ENCODE assay signal across 9 cellular contexts in genomic region chr10:125157473-125157865, GRCh38.
DNase-seq lines count a peak whose midpoint lies in the region; ATAC-seq lines count a peak whose summit lies in the region.
"Had no signal": no experiment of that assay in that cellular context is flagged by ENCODE, and none has a peak within 500 bp of the region (broad histone marks: within the 10 kb centered on the region; RNA-seq: fewer than 3 reads in every experiment).

No MANE protein-coding gene starts in this region.

- peak overlapping the region; percentile 78 to 87 for H3K4me3 ChIP-seq in mucosa of rectum (ENCODE audit: low read length in 2 of 2)

- peak overlapping the region; percentile 85 to 97 for H3K9ac ChIP-seq in mucosa of rectum (ENCODE audit: low read depth in 1 of 2, low read length in 2 of 2)

- H3K27me3 Mint-ChIP-seq in stimulated activated naive CD8-positive, alpha-beta T cell treated with anti-CD3 and anti-CD28 coated beads, Interleukin-15, Interleukin-2, amounts not matched to agents 100 ng/mL and 50 ng/mL, for 24 hours, result peaks cover 59% of the 10 kb centered on the region
- H3K27me3 Mint-ChIP-seq in stimulated activated naive CD8-positive, alpha-beta T cell treated with anti-CD3 and anti-CD28 coated beads, Interleukin-15, amount 100 ng/mL, for 72 hours, result peaks cover 82% of the 10 kb centered on the region

- DNase-seq in stimulated activated naive CD8-positive, alpha-beta T cell treated with anti-CD3 and anti-CD28 coated beads, Interleukin-15, amount 100 ng/mL, for 72 hours, result no peak
- DNase-seq in caudate nucleus (lab: John Stamatoyannopoulos, UW), result no peak
- no peak for DNase-seq in NCI-H2196 treated with DMSO at 0.1 percent for 48 hours (lab: John Stamatoyannopoulos, UW; ENCODE audit: unreplicated experiment)
- DNase-seq in UCSD-AML1 (lab: John Stamatoyannopoulos, UW; ENCODE audit: unreplicated experiment), result no peak
- DNase-seq in OCI-M2 (lab: John Stamatoyannopoulos, UW; ENCODE audit: unreplicated experiment), result no peak
- DNase-seq: occipital lobe had no signal

- H3K27ac ChIP-seq in caudate nucleus (ENCODE audit: low read depth, low read length) (peak overlapping the region; percentile 36), mucosa of rectum (ENCODE audit: low read depth in 2 of 2, low read length in 2 of 2) (peak overlapping the region; percentile 91 to 97)

- no peaks in the 10 kb centered on the region for H3K9me3 ChIP-seq in mucosa of rectum (ENCODE audit: control insufficient read depth in 2 of 2, low read length in 2 of 2)

- no peaks in the 10 kb centered on the region for H3K36me3 ChIP-seq in mucosa of rectum (ENCODE audit: control insufficient read depth in 2 of 2, insufficient read depth in 2 of 2, low read length in 2 of 2)

- peaks cover 13% of the 10 kb centered on the region for H3K4me1 Mint-ChIP-seq in stimulated activated naive CD8-positive, alpha-beta T cell treated with anti-CD3 and anti-CD28 coated beads, Interleukin-15, Interleukin-2, amounts not matched to agents 100 ng/mL and 50 ng/mL, for 24 hours (ENCODE audit: low read depth)
- no peaks in the 10 kb centered on the region for H3K4me1 Mint-ChIP-seq in stimulated activated naive CD8-positive, alpha-beta T cell treated with anti-CD3 and anti-CD28 coated beads, Interleukin-15, amount 100 ng/mL, for 72 hours

- H3K4me3 Mint-ChIP-seq in stimulated activated naive CD8-positive, alpha-beta T cell treated with anti-CD3 and anti-CD28 coated beads, Interleukin-15, Interleukin-2, amounts not matched to agents 100 ng/mL and 50 ng/mL, for 24 hours, result peak overlapping the region; percentile 30
- H3K4me3 Mint-ChIP-seq in stimulated activated naive CD8-positive, alpha-beta T cell treated with anti-CD3 and anti-CD28 coated beads, Interleukin-15, amount 100 ng/mL, for 72 hours, result no peak overlapping the region

- H3K27me3 ChIP-seq in mucosa of rectum (ENCODE audit: control insufficient read depth in 2 of 2, insufficient read depth in 2 of 2, low read length in 2 of 2), result no peaks in the 10 kb centered on the region

- no peak overlapping the region for H3K27ac Mint-ChIP-seq in stimulated activated naive CD8-positive, alpha-beta T cell treated with anti-CD3 and anti-CD28 coated beads, Interleukin-15, Interleukin-2, amounts not matched to agents 100 ng/mL and 50 ng/mL, for 24 hours
- H3K27ac Mint-ChIP-seq in stimulated activated naive CD8-positive, alpha-beta T cell treated with anti-CD3 and anti-CD28 coated beads, Interleukin-15, amount 100 ng/mL, for 72 hours, result no peak overlapping the region

- ATAC-seq in stimulated activated naive CD8-positive, alpha-beta T cell treated with anti-CD3 and anti-CD28 coated beads, Interleukin-15, amount 100 ng/mL, for 72 hours, result no peak
- ATAC-seq in GM18870 (IDR thresholded peaks at IDR 0.05; ENCODE audit: unreplicated experiment), result no peak

- H3K4me1 ChIP-seq in mucosa of rectum (ENCODE audit: control insufficient read depth in 2 of 2, insufficient read depth in 2 of 2, low read length in 2 of 2), result peaks cover 35 to 50% of the 10 kb centered on the region in 2 donors

- no peaks in the 10 kb centered on the region for H3K9me3 Mint-ChIP-seq in stimulated activated naive CD8-positive, alpha-beta T cell treated with anti-CD3 and anti-CD28 coated beads, Interleukin-15, Interleukin-2, amounts not matched to agents 100 ng/mL and 50 ng/mL, for 24 hours
- H3K9me3 Mint-ChIP-seq in stimulated activated naive CD8-positive, alpha-beta T cell treated with anti-CD3 and anti-CD28 coated beads, Interleukin-15, amount 100 ng/mL, for 72 hours, result no peaks in the 10 kb centered on the region

- H3K36me3 Mint-ChIP-seq in stimulated activated naive CD8-positive, alpha-beta T cell treated with anti-CD3 and anti-CD28 coated beads, Interleukin-15, Interleukin-2, amounts not matched to agents 100 ng/mL and 50 ng/mL, for 24 hours (ENCODE audit: low read depth), result no peaks in the 10 kb centered on the region
